In the genomic region with DNA sequence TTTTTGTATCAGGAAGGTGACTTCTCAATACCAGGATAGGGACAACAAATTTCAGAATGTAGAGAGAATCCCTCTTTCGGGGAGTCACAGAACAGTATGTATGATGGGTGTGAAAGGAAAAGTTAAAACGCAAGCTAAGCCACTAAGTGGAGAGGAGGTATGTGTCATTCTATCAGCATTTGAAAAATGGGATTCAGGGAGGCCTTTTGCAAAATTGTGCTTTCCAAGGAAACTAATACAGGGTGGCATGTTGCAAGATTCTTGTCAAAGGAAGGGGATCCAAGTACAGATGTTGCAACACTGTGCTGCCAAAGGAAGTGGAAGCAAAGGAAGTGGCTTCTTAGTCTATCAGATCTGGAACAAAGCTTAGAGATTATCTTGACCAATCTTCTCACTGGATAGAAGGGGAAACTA, we compare ENCODE assay signal across 8 cellular contexts. TPM values are rescaled to one million over a fixed set of nuclear protein-coding genes. Genes with fewer than 3 reads are reported as not detected.
DNase-seq lines count a peak whose midpoint lies in the region; ATAC-seq, FAIRE-seq and TF ChIP-seq lines count a peak whose summit lies in the region.

No MANE protein-coding gene starts in this region.

- no peaks in the 10 kb centered on the region for H3K36me3 ChIP-seq in Caco-2 (ENCODE audit: control insufficient read depth, insufficient read depth, low read length)
- no peaks in the 10 kb centered on the region for H3K36me3 ChIP-seq in HCT116 (ENCODE audit: control insufficient read depth in 1 of 2, insufficient read depth in 2 of 2, low read length in 2 of 2)
- no peaks in the 10 kb centered on the region for H3K36me3 ChIP-seq in trophoblast cell (ENCODE audit: control insufficient read depth in 1 of 2, insufficient read depth in 2 of 2, low read length in 2 of 2)

- intact Hi-C loops in Caco-2 (cut with micrococcal nuclease; ENCODE audit: unreplicated experiment) (no loop called here), HCT116 (cut with micrococcal nuclease) (no loop called here)

- TF ChIP-seq CTCF in Caco-2 (IDR thresholded peaks at IDR 0.05; ENCODE audit: insufficient read depth in 1 of 2, low read depth in 1 of 2, low read length in 1 of 2, severe bottlenecking in 1 of 2, unreplicated experiment in 1 of 2) (no peak), HCT116 (IDR thresholded peaks at IDR 0.05 in 2 of 3, conservative IDR thresholded peaks at IDR 0.05 in 1 of 3; ENCODE audit: borderline replicate concordance in 1 of 3, insufficient read depth in 1 of 3, low read depth in 2 of 3, low read length in 2 of 3) (no peak)

- H3K27me3 Mint-ChIP-seq in Caco-2 (ENCODE audit: insufficient read depth, unreplicated experiment) = no peaks in the 10 kb centered on the region

- H3K9me3 ChIP-seq in Caco-2 (no peaks in the 10 kb centered on the region), HCT116 (ENCODE audit: control insufficient read depth in 1 of 2, insufficient read depth in 1 of 2, low read depth in 1 of 2, low read length in 2 of 2) (no peaks in the 10 kb centered on the region), trophoblast cell (ENCODE audit: insufficient read depth, low read depth, low read length) (no peaks in the 10 kb centered on the region)

- H3K27ac ChIP-seq in HCT116 (ENCODE audit: low read depth, low read length) (no peak overlapping the region), trophoblast cell (ENCODE audit: low read depth, low read length) (peak overlapping the region; percentile 28)

- no peaks in the 10 kb centered on the region for H3K27me3 ChIP-seq in Caco-2 (replicated peaks; ENCODE audit: control insufficient read depth, insufficient read depth, low read length)
- H3K27me3 ChIP-seq in HCT116 (ENCODE audit: insufficient read depth, low read length) = no peaks in the 10 kb centered on the region
- H3K27me3 ChIP-seq in trophoblast cell (ENCODE audit: insufficient read depth, low read length) = no peaks in the 10 kb centered on the region

- DNase-seq in Caco-2 = peak in 1 of 2 experiments; percentile 24
- no peak for DNase-seq in HCT116 (ENCODE audit: low read depth, low spot score)
- DNase-seq in RCC 7860 (ENCODE audit: low spot score) = peak; percentile 95
- DNase-seq in epidermal melanocyte (ENCODE audit: insufficient read length, low spot score) = peak; percentile 58
- peak; percentile 89 to 97 for DNase-seq in trophoblast cell
- DNase-seq in NCI-H2081 (lab: John Stamatoyannopoulos, UW) = no peak

- no peak overlapping the region for H4K12ac ChIP-seq in trophoblast cell (ENCODE audit: low read depth, low read length)

- peak; percentile 90 for FAIRE-seq in RCC 7860 (lab: Jason Lieb, UNC)

- H4K8ac ChIP-seq in trophoblast cell (ENCODE audit: low read depth, low read length) = no peak overlapping the region

- no CpG with 5 or more reads among the region's 2 CpGs for WGBS in trophoblast cell (ENCODE audit: extremely low coverage, insufficient coverage, insufficient read length)

- H3K4me3 ChIP-seq in Caco-2 (ENCODE audit: low read depth, low read length) (no peak overlapping the region), HCT116 (replicated peaks in 1 of 2; ENCODE audit: low read depth in 1 of 2, low read length in 2 of 2) (no peak overlapping the region), trophoblast cell (ENCODE audit: low read depth, low read length) (no peak overlapping the region)

- no peak overlapping the region for H3K18ac ChIP-seq in trophoblast cell (ENCODE audit: low read length)

- H3K14ac ChIP-seq in trophoblast cell (ENCODE audit: low read length) = no peak overlapping the region

- no peak for TF ChIP-seq POLR2A in HCT116 (IDR thresholded peaks at IDR 0.05; ENCODE audit: borderline replicate concordance, extremely low read depth, insufficient read depth, insufficient read length)

- peaks cover 7% of the 10 kb centered on the region for H3K36me3 Mint-ChIP-seq in Caco-2 (ENCODE audit: insufficient read depth, unreplicated experiment)

- H2BK120ac ChIP-seq in trophoblast cell (ENCODE audit: insufficient read depth, low read length, poor library complexity) = no peak overlapping the region

- ATAC-seq in HCT116 (no peak), GM19467 (IDR thresholded peaks at IDR 0.05; ENCODE audit: unreplicated experiment) (no peak), GM21526 (IDR thresholded peaks at IDR 0.05; ENCODE audit: low FRiP score, unreplicated experiment) (no peak)

- no peaks in the 10 kb centered on the region for H4K20me1 ChIP-seq in HCT116 (ENCODE audit: insufficient read depth)

- H3K27ac Mint-ChIP-seq in Caco-2 (ENCODE audit: unreplicated experiment) = peak overlapping the region; percentile 29

- CTCF ChIA-PET in Caco-2 (lab: Charles Lee) = interaction anchor here (0.8 kb wide), 1 partner anchor 159 kb away, joined by 7 read pairs; no protein-coding TSS in a partner anchor
- CTCF ChIA-PET in HCT116 (lab: Charles Lee) = no interaction called here

- peaks cover 29% of the 10 kb centered on the region for H3K4me1 Mint-ChIP-seq in Caco-2 (ENCODE audit: low read depth, unreplicated experiment)

- H4K91ac ChIP-seq in trophoblast cell (ENCODE audit: low read depth, low read length) = no peak overlapping the region

- H3K4ac ChIP-seq in trophoblast cell (ENCODE audit: low read depth, low read length) = no peak overlapping the region

- no peak overlapping the region for H2AK5ac ChIP-seq in trophoblast cell (ENCODE audit: low read length)

- BruUV-seq in Caco-2 (replicated peaks; lab: Mats Ljungman, UMichigan) = no TSS peak
- BruUV-seq in HCT116 (replicated peaks; lab: Mats Ljungman, UMichigan) = no TSS peak

- no peak overlapping the region for H2BK12ac ChIP-seq in trophoblast cell (ENCODE audit: low read length)

- H3K4me3 Mint-ChIP-seq in Caco-2 (ENCODE audit: unreplicated experiment) = no peak overlapping the region

- H3K4me2 ChIP-seq in HCT116 (ENCODE audit: low read length) (no peak overlapping the region), trophoblast cell (ENCODE audit: low read length) (no peak overlapping the region)

- H3K9me3 Mint-ChIP-seq in Caco-2 (ENCODE audit: unreplicated experiment) = no peaks in the 10 kb centered on the region

- no peak overlapping the region for H3K23ac ChIP-seq in trophoblast cell (ENCODE audit: low read length)

- H2BK5ac ChIP-seq in trophoblast cell (ENCODE audit: low read depth, low read length, poor library complexity) = no peak overlapping the region

- H3K79me2 ChIP-seq in HCT116 (ENCODE audit: insufficient read depth, low read length) = no peaks in the 10 kb centered on the region
- H3K79me2 ChIP-seq in trophoblast cell (ENCODE audit: control insufficient read depth, insufficient read depth, low read length, poor library complexity) = no peaks in the 10 kb centered on the region

- no peaks in the 10 kb centered on the region for H3K79me1 ChIP-seq in trophoblast cell (ENCODE audit: low read length)

- H3K4me1 ChIP-seq in Caco-2 (peaks cover 38% of the 10 kb centered on the region), HCT116 (ENCODE audit: control insufficient read depth in 1 of 2, insufficient read depth in 2 of 2, low read length in 2 of 2) (peaks cover 0 to 36% of the 10 kb centered on the region in 2 experiments; a peak in 2 of 4 replicates), trophoblast cell (ENCODE audit: control insufficient read depth in 1 of 2, insufficient read depth in 2 of 2, low read length in 2 of 2) (peaks cover 12 to 26% of the 10 kb centered on the region in 2 experiments)

- POLR2A ChIA-PET in Caco-2 (lab: Charles Lee) = interaction anchor here (0.6 kb wide), 1 partner anchor 36 kb away, joined by 3 read pairs; no protein-coding TSS in a partner anchor
- POLR2A ChIA-PET in HCT116 (lab: Charles Lee) = no interaction called here

- RAD21 ChIA-PET in HCT116 (lab: Charles Lee; ENCODE audit: low non-redundant PET in 1 of 2, low total read pairs in 2 of 2, uncharacterized antibody in 2 of 2, unreplicated experiment in 2 of 2) = no interaction called here

- H2AFZ ChIP-seq in HCT116 (ENCODE audit: low read depth, low read length, poor library complexity, severe bottlenecking) (no peak overlapping the region), trophoblast cell (ENCODE audit: insufficient read depth, low read length, poor library complexity) (no peak overlapping the region)

- no peak for TF ChIP-seq RAD21 in HCT116 (IDR thresholded peaks at IDR 0.05; ENCODE audit: low read depth)

- no peak overlapping the region for H3K9ac ChIP-seq in HCT116 (ENCODE audit: low read length)
- no peak overlapping the region for H3K9ac ChIP-seq in trophoblast cell (ENCODE audit: low read length)

- H3K9me2 ChIP-seq in HCT116 (ENCODE audit: insufficient read depth) = no peaks in the 10 kb centered on the region

TF ChIP-seq in HCT116, 20 proteins besides CTCF, POLR2A, EP300 and RAD21:
- TF ChIP-seq TCF7L2 (IDR thresholded peaks at IDR 0.05; ENCODE audit: borderline replicate concordance, extremely low read depth, insufficient read depth, insufficient read length) (no peak), EZH2 (IDR thresholded peaks at IDR 0.05) (no peak), CEBPB (IDR thresholded peaks at IDR 0.05; ENCODE audit: low read depth) (peak; percentile 37; the same call in 1 of the 2 replicates)

RNA-seq across cellular contexts. Expression of a gene that starts 12.6 kb away (rescaled TPM):
- total RNA-seq in Caco-2 (2022) = 62.7 and 65.7 TPM in 2 replicates
- 46.0 TPM for total RNA-seq in HCT116 (2021; ENCODE audit: unreplicated experiment)
- 58.7 and 63.9 TPM in 2 replicates for polyA plus RNA-seq in HCT116 (2012)
- polyA plus RNA-seq in trophoblast cell (2013) = 54.1 and 54.5 TPM in 2 replicates

Comparison
In these comparisons a context has a peak if more than half of its experiments do, and no peak if none do; other contexts are left out.
1. DNase-seq: peak in RCC 7860 (single experiment), epidermal melanocyte (single experiment) and trophoblast cell (2 of 2); none in HCT116 (single experiment) and NCI-H2081 (0 of 2).